8 cellular contexts compared by ENCODE assay signal in the genomic region with DNA sequence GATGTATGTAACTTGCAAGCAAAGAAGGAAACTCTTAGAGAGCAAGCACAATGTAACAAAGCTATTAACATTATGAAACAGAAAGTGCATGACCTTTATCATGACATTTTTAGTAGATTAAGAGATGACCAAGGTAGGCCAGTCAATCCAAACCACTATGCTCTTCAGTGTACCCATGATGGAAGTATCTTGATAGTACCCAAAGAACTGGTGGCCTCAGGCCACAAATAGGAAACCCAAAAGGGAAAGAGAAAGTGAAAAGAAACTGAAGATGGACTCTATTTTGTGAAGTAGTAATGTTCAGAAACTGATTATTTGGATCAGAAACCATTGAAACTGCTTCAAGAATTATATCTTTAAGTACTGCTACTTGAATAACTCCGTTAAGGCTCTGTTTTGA.
DNase-seq lines count a peak whose midpoint lies in the region; ATAC-seq lines count a peak whose summit lies in the region.
"Not testable (repeated sequence)": the region's sequence is repeated elsewhere in the genome, so short reads cannot be mapped to it uniquely, and the experiment has no call there.

No MANE protein-coding gene starts in this region.

- POLR2A ChIA-PET in activated CD4-positive, alpha-beta T cell treated with anti-CD3 and anti-CD28 coated beads for 36 hours (lab: Charles Lee): not testable (repeated sequence)

- DNase-seq in activated CD4-positive, alpha-beta T cell treated with anti-CD3 and anti-CD28 coated beads for 36 hours; stimulated activated effector memory CD8-positive, alpha-beta T cell treated with anti-CD3 and anti-CD28 coated beads, Interleukin-12 subunit alpha, Interleukin-12 subunit beta, amount 100 ng/mL, for 72 hours (ENCODE audit: low spot score in 2 of 2): not testable (repeated sequence)

- H3K36me3 Mint-ChIP-seq in activated CD4-positive, alpha-beta T cell treated with anti-CD3 and anti-CD28 coated beads for 36 hours (ENCODE audit: low read depth); stimulated activated effector memory CD8-positive, alpha-beta T cell treated with anti-CD3 and anti-CD28 coated beads, Interleukin-12 subunit alpha, Interleukin-12 subunit beta, amount 100 ng/mL, for 72 hours: not testable (repeated sequence)

- H3K4me3 Mint-ChIP-seq in activated CD4-positive, alpha-beta T cell treated with anti-CD3 and anti-CD28 coated beads for 36 hours; stimulated activated effector memory CD8-positive, alpha-beta T cell treated with anti-CD3 and anti-CD28 coated beads, Interleukin-12 subunit alpha, Interleukin-12 subunit beta, amount 100 ng/mL, for 72 hours: not testable (repeated sequence)

- peaks cover 13% of the 10 kb centered on the region for H3K27me3 Mint-ChIP-seq in activated CD4-positive, alpha-beta T cell treated with anti-CD3 and anti-CD28 coated beads for 36 hours

- not testable (repeated sequence) for H3K27ac Mint-ChIP-seq in activated CD4-positive, alpha-beta T cell treated with anti-CD3 and anti-CD28 coated beads for 36 hours; stimulated activated effector memory CD8-positive, alpha-beta T cell treated with anti-CD3 and anti-CD28 coated beads, Interleukin-12 subunit alpha, Interleukin-12 subunit beta, amount 100 ng/mL, for 72 hours

- ATAC-seq in GM18498 (IDR thresholded peaks at IDR 0.05; ENCODE audit: unreplicated experiment): peak; percentile 80
- ATAC-seq in GM19025 (IDR thresholded peaks at IDR 0.05; ENCODE audit: low read depth, unreplicated experiment): peak; percentile 80
- ATAC-seq in GM21390 (IDR thresholded peaks at IDR 0.05; ENCODE audit: unreplicated experiment): peak; percentile 78
- ATAC-seq in HG02759 (IDR thresholded peaks at IDR 0.05; ENCODE audit: unreplicated experiment): peak; percentile 76
- ATAC-seq in HG03095 (IDR thresholded peaks at IDR 0.05; ENCODE audit: unreplicated experiment): peak; percentile 84
- peak; percentile 76 for ATAC-seq in HG03460 (IDR thresholded peaks at IDR 0.05; ENCODE audit: unreplicated experiment)
- peak; percentile 55 for ATAC-seq in activated CD4-positive, alpha-beta T cell treated with anti-CD3 and anti-CD28 coated beads for 36 hours
- ATAC-seq in stimulated activated effector memory CD8-positive, alpha-beta T cell treated with anti-CD3 and anti-CD28 coated beads, Interleukin-12 subunit alpha, Interleukin-12 subunit beta, amount 100 ng/mL, for 72 hours: peak; percentile 45

- H3K4me1 Mint-ChIP-seq in activated CD4-positive, alpha-beta T cell treated with anti-CD3 and anti-CD28 coated beads for 36 hours; stimulated activated effector memory CD8-positive, alpha-beta T cell treated with anti-CD3 and anti-CD28 coated beads, Interleukin-12 subunit alpha, Interleukin-12 subunit beta, amount 100 ng/mL, for 72 hours: not testable (repeated sequence)

- CTCF ChIA-PET in activated CD4-positive, alpha-beta T cell treated with anti-CD3 and anti-CD28 coated beads for 36 hours (lab: Charles Lee): not testable (repeated sequence)

- intact Hi-C loops in activated CD4-positive, alpha-beta T cell treated with anti-CD3 and anti-CD28 coated beads for 36 hours (cut with DNase I, micrococcal nuclease): not testable (repeated sequence)

- not testable (repeated sequence) for H3K9me3 Mint-ChIP-seq in activated CD4-positive, alpha-beta T cell treated with anti-CD3 and anti-CD28 coated beads for 36 hours (ENCODE audit: low read depth); stimulated activated effector memory CD8-positive, alpha-beta T cell treated with anti-CD3 and anti-CD28 coated beads, Interleukin-12 subunit alpha, Interleukin-12 subunit beta, amount 100 ng/mL, for 72 hours
